In the genomic region with DNA sequence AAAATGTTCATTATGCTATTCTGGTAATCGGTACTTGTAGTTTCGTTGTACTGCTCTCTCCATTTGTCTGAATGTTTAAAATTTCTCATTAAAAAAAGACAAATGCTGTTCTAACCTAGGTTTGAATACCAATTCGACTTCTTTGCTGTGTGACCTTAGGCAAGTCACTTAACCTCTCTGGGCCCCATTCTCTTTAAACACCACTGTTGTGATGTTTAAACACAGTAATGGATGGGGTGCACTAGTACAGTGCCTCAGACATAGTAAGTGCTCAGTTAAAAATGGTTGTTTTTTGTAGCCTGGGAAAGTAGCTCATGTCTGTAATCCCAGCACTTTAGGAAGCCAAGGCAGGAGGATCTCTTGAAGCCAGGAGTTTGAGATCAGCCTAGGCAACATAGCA, we compare ENCODE assay signal across 2 cellular contexts.
TF ChIP-seq lines count a peak whose summit lies in the region.

No MANE protein-coding gene starts in this region.

TF ChIP-seq in A549, 52 proteins besides CTCF, POLR2A, EP300 and RAD21 (continued from another document):
- TF ChIP-seq ZFP36 (IDR thresholded peaks at IDR 0.05; ENCODE audit: borderline replicate concordance, partially characterized antibody) (peak; percentile 64), MYC (IDR thresholded peaks at IDR 0.05; ENCODE audit: borderline replicate concordance, low read length) (no peak), REST (IDR thresholded peaks at IDR 0.05) (no peak), TFCP2L1 (CRISPR knock-in tag; IDR thresholded peaks at IDR 0.05) (no peak)

TF ChIP-seq in GM12878, 131 proteins besides CTCF, POLR2A, EP300 and RAD21 (continued from another document):
- TF ChIP-seq, protein P1, sequence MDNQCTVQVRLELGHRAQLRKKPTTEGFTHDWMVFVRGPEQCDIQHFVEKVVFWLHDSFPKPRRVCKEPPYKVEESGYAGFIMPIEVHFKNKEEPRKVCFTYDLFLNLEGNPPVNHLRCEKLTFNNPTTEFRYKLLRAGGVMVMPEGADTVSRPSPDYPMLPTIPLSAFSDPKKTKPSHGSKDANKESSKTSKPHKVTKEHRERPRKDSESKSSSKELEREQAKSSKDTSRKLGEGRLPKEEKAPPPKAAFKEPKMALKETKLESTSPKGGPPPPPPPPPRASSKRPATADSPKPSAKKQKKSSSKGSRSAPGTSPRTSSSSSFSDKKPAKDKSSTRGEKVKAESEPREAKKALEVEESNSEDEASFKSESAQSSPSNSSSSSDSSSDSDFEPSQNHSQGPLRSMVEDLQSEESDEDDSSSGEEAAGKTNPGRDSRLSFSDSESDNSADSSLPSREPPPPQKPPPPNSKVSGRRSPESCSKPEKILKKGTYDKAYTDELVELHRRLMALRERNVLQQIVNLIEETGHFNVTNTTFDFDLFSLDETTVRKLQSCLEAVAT (IDR thresholded peaks at IDR 0.05) = no peak
- peak; percentile 71; the same call in 1 of the 2 replicates for TF ChIP-seq SMARCA5 (IDR thresholded peaks at IDR 0.05)
- TF ChIP-seq MYC (IDR thresholded peaks at IDR 0.05; ENCODE audit: insufficient read depth, insufficient read length, insufficient replicate concordance, low read length, severe bottlenecking) = no peak
- TF ChIP-seq, protein P2, sequence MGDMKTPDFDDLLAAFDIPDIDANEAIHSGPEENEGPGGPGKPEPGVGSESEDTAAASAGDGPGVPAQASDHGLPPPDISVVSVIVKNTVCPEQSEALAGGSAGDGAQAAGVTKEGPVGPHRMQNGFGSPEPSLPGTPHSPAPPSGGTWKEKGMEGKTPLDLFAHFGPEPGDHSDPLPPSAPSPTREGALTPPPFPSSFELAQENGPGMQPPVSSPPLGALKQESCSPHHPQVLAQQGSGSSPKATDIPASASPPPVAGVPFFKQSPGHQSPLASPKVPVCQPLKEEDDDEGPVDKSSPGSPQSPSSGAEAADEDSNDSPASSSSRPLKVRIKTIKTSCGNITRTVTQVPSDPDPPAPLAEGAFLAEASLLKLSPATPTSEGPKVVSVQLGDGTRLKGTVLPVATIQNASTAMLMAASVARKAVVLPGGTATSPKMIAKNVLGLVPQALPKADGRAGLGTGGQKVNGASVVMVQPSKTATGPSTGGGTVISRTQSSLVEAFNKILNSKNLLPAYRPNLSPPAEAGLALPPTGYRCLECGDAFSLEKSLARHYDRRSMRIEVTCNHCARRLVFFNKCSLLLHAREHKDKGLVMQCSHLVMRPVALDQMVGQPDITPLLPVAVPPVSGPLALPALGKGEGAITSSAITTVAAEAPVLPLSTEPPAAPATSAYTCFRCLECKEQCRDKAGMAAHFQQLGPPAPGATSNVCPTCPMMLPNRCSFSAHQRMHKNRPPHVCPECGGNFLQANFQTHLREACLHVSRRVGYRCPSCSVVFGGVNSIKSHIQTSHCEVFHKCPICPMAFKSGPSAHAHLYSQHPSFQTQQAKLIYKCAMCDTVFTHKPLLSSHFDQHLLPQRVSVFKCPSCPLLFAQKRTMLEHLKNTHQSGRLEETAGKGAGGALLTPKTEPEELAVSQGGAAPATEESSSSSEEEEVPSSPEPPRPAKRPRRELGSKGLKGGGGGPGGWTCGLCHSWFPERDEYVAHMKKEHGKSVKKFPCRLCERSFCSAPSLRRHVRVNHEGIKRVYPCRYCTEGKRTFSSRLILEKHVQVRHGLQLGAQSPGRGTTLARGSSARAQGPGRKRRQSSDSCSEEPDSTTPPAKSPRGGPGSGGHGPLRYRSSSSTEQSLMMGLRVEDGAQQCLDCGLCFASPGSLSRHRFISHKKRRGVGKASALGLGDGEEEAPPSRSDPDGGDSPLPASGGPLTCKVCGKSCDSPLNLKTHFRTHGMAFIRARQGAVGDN (IDR thresholded peaks at IDR 0.05) = no peak
- no peak for TF ChIP-seq ASH2L (IDR thresholded peaks at IDR 0.05; ENCODE audit: borderline replicate concordance, low read depth)
- TF ChIP-seq NFIC (IDR thresholded peaks at IDR 0.05; ENCODE audit: low read depth, low read length) = no peak
- TF ChIP-seq NFXL1 (IDR thresholded peaks at IDR 0.05; ENCODE audit: borderline replicate concordance) = 0 out of 2 replicates have a peak, but pooled peaks have one; percentile 13
- TF ChIP-seq, protein P3, sequence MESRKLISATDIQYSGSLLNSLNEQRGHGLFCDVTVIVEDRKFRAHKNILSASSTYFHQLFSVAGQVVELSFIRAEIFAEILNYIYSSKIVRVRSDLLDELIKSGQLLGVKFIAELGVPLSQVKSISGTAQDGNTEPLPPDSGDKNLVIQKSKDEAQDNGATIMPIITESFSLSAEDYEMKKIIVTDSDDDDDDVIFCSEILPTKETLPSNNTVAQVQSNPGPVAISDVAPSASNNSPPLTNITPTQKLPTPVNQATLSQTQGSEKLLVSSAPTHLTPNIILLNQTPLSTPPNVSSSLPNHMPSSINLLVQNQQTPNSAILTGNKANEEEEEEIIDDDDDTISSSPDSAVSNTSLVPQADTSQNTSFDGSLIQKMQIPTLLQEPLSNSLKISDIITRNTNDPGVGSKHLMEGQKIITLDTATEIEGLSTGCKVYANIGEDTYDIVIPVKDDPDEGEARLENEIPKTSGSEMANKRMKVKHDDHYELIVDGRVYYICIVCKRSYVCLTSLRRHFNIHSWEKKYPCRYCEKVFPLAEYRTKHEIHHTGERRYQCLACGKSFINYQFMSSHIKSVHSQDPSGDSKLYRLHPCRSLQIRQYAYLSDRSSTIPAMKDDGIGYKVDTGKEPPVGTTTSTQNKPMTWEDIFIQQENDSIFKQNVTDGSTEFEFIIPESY (IDR thresholded peaks at IDR 0.05) = no peak
